ENCODE assay signal across 12 cellular contexts in the genomic region with DNA sequence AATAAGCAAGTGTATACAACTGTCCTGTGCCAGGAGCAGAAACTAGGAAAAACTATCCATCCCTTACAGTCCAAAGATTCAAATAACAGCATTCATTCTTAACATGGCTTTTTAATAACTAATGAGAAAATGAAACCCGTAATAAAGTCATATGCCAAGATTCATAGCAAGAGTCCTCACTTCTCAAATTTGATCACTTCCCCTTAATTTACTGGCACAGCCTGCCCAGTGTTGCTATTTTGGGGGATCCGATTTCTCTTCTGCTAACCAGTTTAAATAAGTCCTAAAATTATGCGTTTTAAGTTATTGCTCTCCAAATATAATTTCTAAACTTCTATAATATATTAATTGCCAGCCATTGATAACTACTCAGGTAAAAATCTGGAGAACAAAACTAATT.
DNase-seq lines count a peak whose midpoint lies in the region; ATAC-seq and TF ChIP-seq lines count a peak whose summit lies in the region.
"Had no signal": no experiment of that assay in that cellular context is flagged by ENCODE, and none has a peak within 500 bp of the region (broad histone marks: within the 10 kb centered on the region; RNA-seq: fewer than 3 reads in every experiment).

No MANE protein-coding gene starts in this region.

- H3K27me3 Mint-ChIP-seq in activated B cell treated with CpG ODN at 0.5 μM for 24 hours: no peaks in the 10 kb centered on the region
- H3K27me3 Mint-ChIP-seq: activated CD4-positive, alpha-beta T cell treated with anti-CD3 and anti-CD28 coated beads, Interleukin-2, amount 10 ng/mL, durations not matched to agents 24 days and 14 days had no signal

- no peaks in the 10 kb centered on the region for H3K9me3 Mint-ChIP-seq in activated B cell treated with CpG ODN at 0.5 μM for 24 hours
- H3K9me3 Mint-ChIP-seq: activated CD4-positive, alpha-beta T cell treated with anti-CD3 and anti-CD28 coated beads, Interleukin-2, amount 10 ng/mL, durations not matched to agents 24 days and 14 days; T-helper 1 cell treated with Interleukin-12 subunit alpha and Interleukin-12 subunit beta and Interleukin-4 antibody, amounts not matched to agents 30 μg/mL and 1 μg/mL, for 36 hours had no signal

- POLR2A ChIA-PET in activated B cell treated with CpG ODN at 0.5 μM for 24 hours (lab: Charles Lee): interaction anchor here (1.0 kb wide), 1 partner anchor 14 kb away, joined by 3 read pairs; no protein-coding TSS in a partner anchor

- TF ChIP-seq CTCF in activated B cell treated with CpG ODN at 0.5 μM for 24 hours (IDR thresholded peaks at IDR 0.05): no peak

- intact Hi-C loops in activated B cell treated with CpG ODN at 0.5 μM for 24 hours (cut with micrococcal nuclease) (loop anchor here (1.0 to 5.0 kb wide), 6 partner anchors 9 to 280 kb away; partner anchors contain the start of gene PTGER4), Right ventricle myocardium superior (cut with DNase I) (no loop called here)

- DNase-seq in activated B cell treated with CpG ODN at 0.5 μM for 24 hours (no peak), NCI-H1048 (lab: John Stamatoyannopoulos, UW) (no peak), Right ventricle myocardium superior (no peak), H4 (ENCODE audit: low spot score) (no peak)
- DNase-seq in activated effector memory CD4-positive, alpha-beta T cell treated with anti-CD3 and anti-CD28 coated beads, Interleukin-2, amount 50 U/mL, for 16 hours: no peak
- DNase-seq: activated CD4-positive, alpha-beta T cell treated with anti-CD3 and anti-CD28 coated beads, Interleukin-2, amount 10 ng/mL, durations not matched to agents 24 days and 14 days; GOT3; posterior cingulate gyrus had no signal

- CTCF ChIA-PET in activated B cell treated with CpG ODN at 0.5 μM for 24 hours (lab: Charles Lee): no interaction called here

- ATAC-seq in GM18502 (IDR thresholded peaks at IDR 0.05; ENCODE audit: poor library complexity, unreplicated experiment) (peak; percentile 78), GM21528 (IDR thresholded peaks at IDR 0.05; ENCODE audit: low FRiP score, unreplicated experiment) (peak; percentile 57), HG03354 (IDR thresholded peaks at IDR 0.05; ENCODE audit: poor library complexity, severe bottlenecking, unreplicated experiment) (peak; percentile 87), activated B cell treated with CpG ODN at 0.5 μM for 24 hours (ENCODE audit: low read depth) (peak; percentile 84), Right ventricle myocardium superior (ENCODE audit: poor library complexity) (no peak)

- peaks cover 9% of the 10 kb centered on the region for H3K4me1 Mint-ChIP-seq in activated B cell treated with CpG ODN at 0.5 μM for 24 hours

- H3K36me3 Mint-ChIP-seq in activated B cell treated with CpG ODN at 0.5 μM for 24 hours (ENCODE audit: low read depth): no peaks in the 10 kb centered on the region

- H3K4me3 Mint-ChIP-seq in activated B cell treated with CpG ODN at 0.5 μM for 24 hours: no peak overlapping the region
- H3K4me3 Mint-ChIP-seq: activated CD4-positive, alpha-beta T cell treated with anti-CD3 and anti-CD28 coated beads, Interleukin-2, amount 10 ng/mL, durations not matched to agents 24 days and 14 days; T-helper 1 cell treated with Interleukin-12 subunit alpha and Interleukin-12 subunit beta and Interleukin-4 antibody, amounts not matched to agents 30 μg/mL and 1 μg/mL, for 36 hours had no signal

- H3K27ac Mint-ChIP-seq in activated B cell treated with CpG ODN at 0.5 μM for 24 hours: no peak overlapping the region
- H3K27ac Mint-ChIP-seq: T-helper 1 cell treated with Interleukin-12 subunit alpha and Interleukin-12 subunit beta and Interleukin-4 antibody, amounts not matched to agents 30 μg/mL and 1 μg/mL, for 36 hours had no signal
